ENCODE assay signal across 2 cellular contexts in genomic region chr6:42745083-42745637, GRCh38.
TF ChIP-seq lines count a peak whose summit lies in the region.

No MANE protein-coding gene starts in this region.

TF ChIP-seq in HEK293, 187 proteins besides CTCF, POLR2A, EP300 and RAD21:
- TF ChIP-seq ZNF138 (tag by site-specific recombination; IDR thresholded peaks at IDR 0.05; ENCODE audit: borderline replicate concordance) = no peak
- peak; percentile 63; the same call in 1 of the 2 replicates for TF ChIP-seq ZNF600 (tag by site-specific recombination; IDR thresholded peaks at IDR 0.05)

TF ChIP-seq in H1, 55 proteins besides CTCF, POLR2A, EP300 and RAD21:
- TF ChIP-seq RBBP5 (IDR thresholded peaks at IDR 0.05; ENCODE audit: borderline replicate concordance, low read depth, low read length) = 0 out of 2 replicates have a peak, but pooled peaks have one; percentile 11
- TF ChIP-seq JUN (IDR thresholded peaks at IDR 0.05; ENCODE audit: low read depth, low read length) = no peak
- peak; percentile 26 for TF ChIP-seq SAP30 (IDR thresholded peaks at IDR 0.05; ENCODE audit: insufficient read depth, insufficient replicate concordance, low read length)
- peak; percentile 22 for TF ChIP-seq ASH2L (IDR thresholded peaks at IDR 0.05; ENCODE audit: low read length)
